1 cellular context compared by ENCODE assay signal in the genomic region with DNA sequence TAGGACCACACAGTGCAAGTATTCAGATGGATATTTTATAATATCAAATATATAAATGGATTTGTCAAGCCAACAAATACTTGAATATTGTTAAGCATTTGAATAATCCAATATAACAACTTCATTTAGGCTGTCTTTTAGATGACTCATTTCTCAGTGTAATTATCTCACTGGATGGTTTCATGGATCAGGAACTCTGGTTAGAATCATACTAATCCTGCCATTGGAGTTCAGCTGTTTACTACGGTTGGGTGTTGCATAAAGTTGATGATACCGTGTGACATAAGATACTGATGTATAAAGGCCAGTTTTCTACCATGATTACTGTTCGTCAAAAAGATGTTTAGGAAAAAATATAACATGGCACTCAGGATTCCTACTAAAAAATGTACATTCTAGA.
TF ChIP-seq lines count a peak whose summit lies in the region.

No MANE protein-coding gene starts in this region.

TF ChIP-seq in IMR-90, 13 proteins besides CTCF, POLR2A, EP300 and RAD21 (continued from another document):
- TF ChIP-seq, protein P1, sequence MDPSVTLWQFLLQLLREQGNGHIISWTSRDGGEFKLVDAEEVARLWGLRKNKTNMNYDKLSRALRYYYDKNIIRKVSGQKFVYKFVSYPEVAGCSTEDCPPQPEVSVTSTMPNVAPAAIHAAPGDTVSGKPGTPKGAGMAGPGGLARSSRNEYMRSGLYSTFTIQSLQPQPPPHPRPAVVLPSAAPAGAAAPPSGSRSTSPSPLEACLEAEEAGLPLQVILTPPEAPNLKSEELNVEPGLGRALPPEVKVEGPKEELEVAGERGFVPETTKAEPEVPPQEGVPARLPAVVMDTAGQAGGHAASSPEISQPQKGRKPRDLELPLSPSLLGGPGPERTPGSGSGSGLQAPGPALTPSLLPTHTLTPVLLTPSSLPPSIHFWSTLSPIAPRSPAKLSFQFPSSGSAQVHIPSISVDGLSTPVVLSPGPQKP (IDR thresholded peaks at IDR 0.05; ENCODE audit: borderline replicate concordance, low read depth, low read length) = no peak
- TF ChIP-seq CEBPB (IDR thresholded peaks at IDR 0.05; ENCODE audit: low read depth, low read length) (no peak), CHD1 (IDR thresholded peaks at IDR 0.05; ENCODE audit: low read depth, low read length) (no peak), BHLHE40 (IDR thresholded peaks at IDR 0.05; ENCODE audit: low read depth, low read length) (no peak), MAZ (IDR thresholded peaks at IDR 0.05; ENCODE audit: borderline replicate concordance, low read depth, low read length) (no peak), NFE2L2 (IDR thresholded peaks at IDR 0.05; ENCODE audit: low read depth, low read length) (no peak), RFX5 (IDR thresholded peaks at IDR 0.05; ENCODE audit: low read depth, low read length) (no peak), SMC3 (IDR thresholded peaks at IDR 0.05; ENCODE audit: low read depth, low read length) (no peak)
- TF ChIP-seq, protein P2, sequence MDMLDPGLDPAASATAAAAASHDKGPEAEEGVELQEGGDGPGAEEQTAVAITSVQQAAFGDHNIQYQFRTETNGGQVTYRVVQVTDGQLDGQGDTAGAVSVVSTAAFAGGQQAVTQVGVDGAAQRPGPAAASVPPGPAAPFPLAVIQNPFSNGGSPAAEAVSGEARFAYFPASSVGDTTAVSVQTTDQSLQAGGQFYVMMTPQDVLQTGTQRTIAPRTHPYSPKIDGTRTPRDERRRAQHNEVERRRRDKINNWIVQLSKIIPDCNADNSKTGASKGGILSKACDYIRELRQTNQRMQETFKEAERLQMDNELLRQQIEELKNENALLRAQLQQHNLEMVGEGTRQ (IDR thresholded peaks at IDR 0.05; ENCODE audit: low read depth, low read length) = no peak
